ENCODE assay signal across 16 cellular contexts in genomic region chr5:14720236-14720923, GRCh38. TPM values are rescaled to one million over a fixed set of nuclear protein-coding genes. Genes with fewer than 3 reads are reported as not detected.
DNase-seq lines count a peak whose midpoint lies in the region; TF ChIP-seq lines count a peak whose summit lies in the region.
"Had no signal": no experiment of that assay in that cellular context is flagged by ENCODE, and none has a peak within 500 bp of the region (broad histone marks: within the 10 kb centered on the region; RNA-seq: fewer than 3 reads in every experiment).

No MANE protein-coding gene starts in this region.

- DNase-seq in EH (ENCODE audit: low read depth) (peak; percentile 89), NB4 (ENCODE audit: low read depth) (peak; percentile 40), dedifferentiated amniotic fluid mesenchymal stem cell (ENCODE audit: extremely low spot score) (peak; percentile 26), Peyer's patch (no peak), hepatocyte (ENCODE audit: low spot score) (no peak), Karpas-422 (no peak)
- DNase-seq: DMS 273 treated with DMSO at 0.1 percent for 48 hours, gastrocnemius medialis, kidney glomerular epithelial cell, natural killer cell, NCI-H1417 treated with DMSO at 0.1 percent for 48 hours, NCI-H82, sigmoid colon, SK-N-SH had no signal

- TF ChIP-seq POLR2A in NB4 (IDR thresholded peaks at IDR 0.05; ENCODE audit: extremely low read depth, insufficient read length) (no peak), Peyer's patch (IDR thresholded peaks at IDR 0.05) (no peak)

- H4K20me1 ChIP-seq in hepatocyte (ENCODE audit: insufficient read depth, poor library complexity, severe bottlenecking) (peaks cover 6% of the 10 kb centered on the region), Karpas-422 (ENCODE audit: insufficient read depth, low read depth, low read length) (no peaks in the 10 kb centered on the region)

- H3K4me1 ChIP-seq in parathyroid adenoma, result peaks cover 9% of the 10 kb centered on the region
- H3K4me1 ChIP-seq in Peyer's patch, result no peaks in the 10 kb centered on the region
- no peaks in the 10 kb centered on the region for H3K4me1 ChIP-seq in hepatocyte (ENCODE audit: insufficient read depth)
- peaks cover 11% of the 10 kb centered on the region for H3K4me1 ChIP-seq in Karpas-422 (ENCODE audit: low read length)

- H3K4me3 ChIP-seq in NB4 (ENCODE audit: low read depth, low read length) (no peak overlapping the region), parathyroid adenoma (ENCODE audit: low read depth, low read length) (no peak overlapping the region), Peyer's patch (no peak overlapping the region), hepatocyte (no peak overlapping the region), Karpas-422 (ENCODE audit: low read length) (no peak overlapping the region)
- H3K4me3 ChIP-seq: gastrocnemius medialis, sigmoid colon, thoracic aorta had no signal

- WGBS in hepatocyte (ENCODE audit: low lambda C conversion rate, missing lambda C conversion rate), result 88% methylated on average over 3 of the region's 3 CpGs

- H3K27me3 ChIP-seq in parathyroid adenoma (ENCODE audit: control insufficient read depth, insufficient read depth, low read length), result no peaks in the 10 kb centered on the region
- no peaks in the 10 kb centered on the region for H3K27me3 ChIP-seq in Peyer's patch
- H3K27me3 ChIP-seq in hepatocyte, result no peaks in the 10 kb centered on the region
- no peaks in the 10 kb centered on the region for H3K27me3 ChIP-seq in Karpas-422 (ENCODE audit: low read length)
- H3K27me3 ChIP-seq: gastrocnemius medialis, sigmoid colon had no signal

- TF ChIP-seq CTCF in NB4 (IDR thresholded peaks at IDR 0.05; ENCODE audit: low read depth, low read length) (no peak), parathyroid adenoma (IDR thresholded peaks at IDR 0.05) (no peak), Peyer's patch (IDR thresholded peaks at IDR 0.05) (no peak), hepatocyte (IDR thresholded peaks at IDR 0.05; ENCODE audit: poor library complexity) (no peak)

- no peaks in the 10 kb centered on the region for H3K9me3 ChIP-seq in parathyroid adenoma (ENCODE audit: control insufficient read depth, low read length)
- no peaks in the 10 kb centered on the region for H3K9me3 ChIP-seq in Peyer's patch
- no peaks in the 10 kb centered on the region for H3K9me3 ChIP-seq in hepatocyte (ENCODE audit: low read depth)
- H3K9me3 ChIP-seq in Karpas-422 (ENCODE audit: low read length), result no peaks in the 10 kb centered on the region
- H3K9me3 ChIP-seq: gastrocnemius medialis, sigmoid colon, SK-N-SH, thoracic aorta had no signal

- H3K27ac ChIP-seq in parathyroid adenoma, result peak overlapping the region; percentile 51
- no peak overlapping the region for H3K27ac ChIP-seq in Peyer's patch
- H3K27ac ChIP-seq in hepatocyte, result no peak overlapping the region
- H3K27ac ChIP-seq in Karpas-422 (ENCODE audit: low read length), result no peak overlapping the region
- H3K27ac ChIP-seq: gastrocnemius medialis, sigmoid colon, thoracic aorta had no signal

- H3K36me3 ChIP-seq in parathyroid adenoma (ENCODE audit: control insufficient read depth, insufficient read depth, low read length) (no peaks in the 10 kb centered on the region), Peyer's patch (peaks cover 0 to 15% (median 0%) of the 10 kb centered on the region in 3 donors), hepatocyte (replicated peaks; ENCODE audit: insufficient read depth, low read depth) (no peaks in the 10 kb centered on the region), Karpas-422 (ENCODE audit: insufficient read depth, low read length) (no peaks in the 10 kb centered on the region)
- H3K36me3 ChIP-seq: gastrocnemius medialis had no signal

- H3K9me2 ChIP-seq in hepatocyte (replicated peaks; ENCODE audit: insufficient read depth), result no peaks in the 10 kb centered on the region
- no peaks in the 10 kb centered on the region for H3K9me2 ChIP-seq in Karpas-422 (replicated peaks; ENCODE audit: insufficient read depth, low read length)
- H3K9me2 ChIP-seq: SK-N-SH had no signal

- peak overlapping the region; percentile 21 for H2AFZ ChIP-seq in parathyroid adenoma
- H2AFZ ChIP-seq in hepatocyte, result no peak overlapping the region
- no peak overlapping the region for H2AFZ ChIP-seq in Karpas-422 (ENCODE audit: low read length)

- H3K9ac ChIP-seq in parathyroid adenoma, result no peak overlapping the region
- no peak overlapping the region for H3K9ac ChIP-seq in Karpas-422 (ENCODE audit: low read length)
- H3K9ac ChIP-seq: SK-N-SH had no signal

- H3K4me2 ChIP-seq in parathyroid adenoma (ENCODE audit: low read length) (no peak overlapping the region), hepatocyte (no peak overlapping the region), Karpas-422 (ENCODE audit: low read depth, low read length, poor library complexity, severe bottlenecking) (no peak overlapping the region)
- H3K4me2 ChIP-seq: SK-N-SH had no signal

- peaks cover 8% of the 10 kb centered on the region for H3K79me2 ChIP-seq in parathyroid adenoma
- H3K79me2 ChIP-seq in hepatocyte, result no peaks in the 10 kb centered on the region
- no peaks in the 10 kb centered on the region for H3K79me2 ChIP-seq in Karpas-422 (ENCODE audit: low read length)

RNA-seq across cellular contexts. Expression of gene OTULIN, which starts 55.9 kb away (rescaled TPM):
- total RNA-seq in Peyer's patch, result 10 to 100 TPM; 33.0 to 42.2 (median 37.8) TPM
- 23.9 and 45.2 TPM in 2 replicates for total RNA-seq in hepatocyte
- 21.0 and 22.8 TPM in 2 replicates for polyA plus RNA-seq in hepatocyte
- 27.0 and 31.0 TPM in 2 replicates for total RNA-seq in Karpas-422 (2014; rRNA removed; shearing (Covaris generic); ENCODE audit: low replicate concordance)

Comparison
In these comparisons a context has a peak if more than half of its experiments do, and no peak if none do; other contexts are left out.
1. DNase-seq: peak in EH (single experiment), NB4 (single experiment) and dedifferentiated amniotic fluid mesenchymal stem cell (single experiment); none in Peyer's patch (0 of 3), hepatocyte (single experiment) and Karpas-422 (single experiment).